Comparison of ENCODE assay signal across 1 cellular context in the genomic region with DNA sequence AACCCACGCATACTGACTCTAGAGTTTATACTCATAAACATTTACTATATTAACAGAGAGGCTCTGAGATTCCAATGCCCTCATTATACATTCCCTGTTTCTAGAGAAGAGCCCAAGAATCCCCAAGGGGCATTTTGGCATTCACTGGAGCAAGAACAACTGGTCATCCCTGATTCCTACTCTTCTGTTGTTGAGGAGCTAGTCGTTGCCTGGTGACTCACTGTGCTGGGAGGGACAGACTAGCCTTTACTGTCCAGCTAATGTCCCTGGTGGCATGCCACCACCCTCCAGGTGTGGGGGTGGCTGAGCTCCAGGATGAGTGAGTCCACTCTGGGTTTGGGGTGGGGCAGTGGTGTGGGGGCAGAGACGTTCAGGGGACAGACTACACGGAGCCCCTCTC.
TF ChIP-seq lines count a peak whose summit lies in the region.

No MANE protein-coding gene starts in this region.

TF ChIP-seq in K562, 482 proteins besides CTCF, POLR2A, EP300 and RAD21:
- TF ChIP-seq HMBOX1 (IDR thresholded peaks at IDR 0.05) = peak; percentile 20; the same call in 1 of the 2 replicates
- TF ChIP-seq FOSL1 (tag; conservative IDR thresholded peaks at IDR 0.05) = peak; percentile 43; the same call in 1 of the 2 replicates
- peak; percentile 41 for TF ChIP-seq RFX1 (IDR thresholded peaks at IDR 0.05)
- no peak for TF ChIP-seq ZNF239 (CRISPR knock-in tag; IDR thresholded peaks at IDR 0.05)
- no peak for TF ChIP-seq HOMEZ (CRISPR knock-in tag; IDR thresholded peaks at IDR 0.05)
- 0 out of 2 replicates have a peak, but pooled peaks have one; percentile 23 for TF ChIP-seq EGR1 (conservative IDR thresholded peaks at IDR 0.05)
- no peak for TF ChIP-seq NR2C1 (IDR thresholded peaks at IDR 0.05)
- no peak for TF ChIP-seq NR2C1 (tag; IDR thresholded peaks at IDR 0.05)
- no peak for TF ChIP-seq ZNF134 (CRISPR knock-in tag; conservative IDR thresholded peaks at IDR 0.05)
- no peak for TF ChIP-seq PRMT5 (CRISPR knock-in tag; IDR thresholded peaks at IDR 0.05)
- no peak for TF ChIP-seq RNF219 (CRISPR knock-in tag; IDR thresholded peaks at IDR 0.05)
- TF ChIP-seq KDM2B (CRISPR knock-in tag; IDR thresholded peaks at IDR 0.05) = no peak
- no peak for TF ChIP-seq TRIM24 (IDR thresholded peaks at IDR 0.05)
- TF ChIP-seq PYGO2 (tag; IDR thresholded peaks at IDR 0.05) = no peak
- no peak for TF ChIP-seq NKRF (IDR thresholded peaks at IDR 0.05; ENCODE audit: borderline replicate concordance)
